ENCODE assay signal across 8 cellular contexts in genomic region chr1:55443175-55443933, GRCh38.
DNase-seq lines count a peak whose midpoint lies in the region; ATAC-seq and TF ChIP-seq lines count a peak whose summit lies in the region.

No MANE protein-coding gene starts in this region.

- H3K4me1 ChIP-seq in right cardiac atrium (ENCODE audit: control insufficient read depth, insufficient read depth, low read length): no peaks in the 10 kb centered on the region
- peaks cover 0 to 5% of the 10 kb centered on the region in 2 donors for H3K4me1 ChIP-seq in thyroid gland

- no peak for TF ChIP-seq POLR2A in thyroid gland (IDR thresholded peaks at IDR 0.05)

- intact Hi-C loops in right cardiac atrium (cut with DNase I): no loop called here
- intact Hi-C loops in thyroid gland (cut with DNase I): no loop called here

- H3K36me3 ChIP-seq in MG63: no peaks in the 10 kb centered on the region
- no peaks in the 10 kb centered on the region for H3K36me3 ChIP-seq in thyroid gland

- WGBS in right cardiac atrium: 52% methylated on average over 7 of the region's 7 CpGs
- WGBS in thyroid gland, 2 donors: 67 to 75% methylated on average over 7 of the region's 7 CpGs

- H3K27ac ChIP-seq in right cardiac atrium (ENCODE audit: low read length) (no peak overlapping the region), thyroid gland (peak overlapping the region in 1 of 3 donors; percentile 9)

- H3K27me3 ChIP-seq in MG63: no peaks in the 10 kb centered on the region
- no peaks in the 10 kb centered on the region for H3K27me3 ChIP-seq in right cardiac atrium (ENCODE audit: control insufficient read depth, insufficient read depth)
- no peaks in the 10 kb centered on the region for H3K27me3 ChIP-seq in thyroid gland

- DNase-seq in MG63 (peak; percentile 98), amniotic stem cell (lab: John Stamatoyannopoulos, UW) (peak; percentile 74), right cardiac atrium (peak; percentile 88 to 89 (median 88)), thyroid gland (peak; percentile 36)
- DNase-seq in stimulated activated CD4-positive, alpha-beta T cell treated with anti-CD3 and anti-CD28 coated beads, Interleukin-2, amount 100 ng/mL, for 48 hours: no peak
- no peak for DNase-seq in activated CD4-positive, alpha-beta T cell treated with anti-CD3 and anti-CD28 coated beads, Interleukin-2, amount 50 U/mL, for 4 hours

- no peak for TF ChIP-seq CTCF in thyroid gland (IDR thresholded peaks at IDR 0.05)

- peak; percentile 98 to 99 for ATAC-seq in right cardiac atrium
- ATAC-seq in HG03175 (IDR thresholded peaks at IDR 0.05; ENCODE audit: unreplicated experiment): no peak
- no peak for ATAC-seq in GM21528 (IDR thresholded peaks at IDR 0.05; ENCODE audit: low FRiP score, unreplicated experiment)

- H3K4me3 ChIP-seq in MG63: no peak overlapping the region
- no peak overlapping the region for H3K4me3 ChIP-seq in right cardiac atrium (ENCODE audit: low read length)
- H3K4me3 ChIP-seq in thyroid gland (replicated peaks in 1 of 3): no peak overlapping the region

- H3K9me3 ChIP-seq in MG63 (peaks cover 4% of the 10 kb centered on the region; the same call in 1 of the 2 replicates), right cardiac atrium (ENCODE audit: control insufficient read depth, low read length) (no peaks in the 10 kb centered on the region), thyroid gland (no peaks in the 10 kb centered on the region)

Comparison
In these comparisons a context has a peak if more than half of its experiments do, and no peak if none do; other contexts are left out.
1. DNase-seq: peak in MG63 (single experiment), amniotic stem cell (single experiment), right cardiac atrium (3 of 3) and thyroid gland (2 of 2); none in stimulated activated CD4-positive, alpha-beta T cell treated with anti-CD3 and anti-CD28 coated beads, Interleukin-2, amount 100 ng/mL, for 48 hours (0 of 2) and activated CD4-positive, alpha-beta T cell treated with anti-CD3 and anti-CD28 coated beads, Interleukin-2, amount 50 U/mL, for 4 hours (0 of 2).
2. ATAC-seq: peak in right cardiac atrium (2 of 2); none in HG03175 (single experiment) and GM21528 (single experiment).